ENCODE assay signal across 20 cellular contexts in the genomic region with DNA sequence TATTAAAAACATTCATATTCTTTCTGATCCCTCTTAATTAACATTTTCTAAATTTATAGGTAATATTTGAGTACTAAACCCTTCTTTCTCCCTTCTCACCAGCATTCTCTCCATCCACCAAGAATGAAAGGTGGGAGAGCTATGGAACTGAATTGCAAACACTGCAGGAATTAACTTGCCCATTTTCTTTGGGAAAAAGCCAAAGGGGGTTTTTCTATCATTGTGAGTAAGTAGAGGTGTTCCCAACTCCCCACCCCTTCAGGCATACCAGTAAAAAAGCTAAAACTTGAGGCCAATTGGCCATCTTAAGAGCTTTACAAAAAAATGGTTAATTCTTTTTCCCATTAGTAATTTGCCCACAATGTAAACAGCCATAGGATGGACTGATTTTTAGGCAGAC.
"Had no signal": no experiment of that assay in that cellular context is flagged by ENCODE, and none has a peak within 500 bp of the region (broad histone marks: within the 10 kb centered on the region; RNA-seq: fewer than 3 reads in every experiment).

No MANE protein-coding gene starts in this region.

- H3K9me3 Mint-ChIP-seq: activated naive CD4-positive, alpha-beta T cell treated with anti-CD3 and anti-CD28 coated beads for 36 hours; activated T-helper 2 cell treated with anti-CD3 and anti-CD28 coated beads, Interferon-gamma antibody, Interleukin-2, Interleukin-4, amounts not matched to agents 10 μg/mL and 5 μg/mL and 100 μg/mL, durations not matched to agents 14 hours and 24 hours and 36 hours; mesothelial cell of epicardium; nephron had no signal

- H3K36me3 Mint-ChIP-seq: mesothelial cell of epicardium had no signal

- H3K9me3 ChIP-seq: lower lobe of right lung, tibial artery had no signal

- H3K36me3 ChIP-seq: cardiac muscle cell, lower lobe of right lung, tibial artery, WERI-Rb-1 had no signal

- H3K27ac Mint-ChIP-seq: activated T-helper 2 cell treated with anti-CD3 and anti-CD28 coated beads, Interferon-gamma antibody, Interleukin-2, Interleukin-4, amounts not matched to agents 10 μg/mL and 5 μg/mL and 100 μg/mL, durations not matched to agents 14 hours and 24 hours and 36 hours; nephron had no signal

- H3K27me3 ChIP-seq: cardiac muscle cell, tibial artery had no signal

- H3K4me3 ChIP-seq: cardiac muscle cell, lower lobe of right lung, tibial artery had no signal

- H3K27ac ChIP-seq: cardiac muscle cell, epithelial cell of prostate, lower lobe of right lung, tibial artery, WERI-Rb-1 had no signal

- DNase-seq: activated CD4-positive, alpha-beta T cell treated with anti-CD3 and anti-CD28 coated beads, Interleukin-2, amount 50 U/mL, for 4 hours; activated naive CD4-positive, alpha-beta T cell treated with anti-CD3 and anti-CD28 coated beads for 36 hours; dermis blood vessel endothelial cell; foreskin melanocyte; glutamatergic neuron; hippocampal formation; islet precursor cell; lower lobe of right lung; nucleus accumbens; posterior cingulate gyrus; stimulated activated CD4-positive, alpha-beta T cell treated with anti-CD3 and anti-CD28 coated beads, Interleukin-12 subunit alpha, Interleukin-12 subunit beta, amount 100 ng/mL, for 4 hours; stimulated activated CD4-positive, alpha-beta T cell treated with anti-CD3 and anti-CD28 coated beads, Interleukin-1b, Interleukin-23, amount 100 ng/mL, for 48 hours; stimulated activated naive CD4-positive, alpha-beta T cell treated with Interleukin-2 at 50 U/mL for 16 hours; tibial artery; WERI-Rb-1 had no signal

- H3K4me3 Mint-ChIP-seq: activated naive CD4-positive, alpha-beta T cell treated with anti-CD3 and anti-CD28 coated beads for 36 hours; mesothelial cell of epicardium; nephron had no signal

- ATAC-seq: lower lobe of right lung had no signal
